In genomic region chr2:239825705-239825979, GRCh38 we compare ENCODE assay signal across 17 cellular contexts.
"Had no signal": no experiment of that assay in that cellular context is flagged by ENCODE, and none has a peak within 500 bp of the region (broad histone marks: within the 10 kb centered on the region; RNA-seq: fewer than 3 reads in every experiment).

No MANE protein-coding gene starts in this region.

- H3K4me3 Mint-ChIP-seq: activated naive CD8-positive, alpha-beta T cell; activated T-cell treated with anti-CD3 and anti-CD28 coated beads, Interleukin-2, amount 50 U/mL, for 4 hours; brain; stimulated activated memory B cell treated with anti-CD40 and anti-IgM and Interleukin-4, amounts not matched to agents 10 μg/mL and 1 μg/mL and 100 μg/mL, for 72 hours had no signal

- H3K9me3 Mint-ChIP-seq: activated T-cell treated with anti-CD3 and anti-CD28 coated beads, Interleukin-2, amount 50 U/mL, for 4 hours; stimulated activated memory B cell treated with anti-CD40 and anti-IgM and Interleukin-4, amounts not matched to agents 10 μg/mL and 1 μg/mL and 100 μg/mL, for 72 hours had no signal

- H3K27me3 ChIP-seq: foreskin keratinocyte, ovary had no signal

- H3K9me3 ChIP-seq: ovary, SJCRH30, tibial artery had no signal

- H3K4me1 ChIP-seq: foreskin keratinocyte had no signal

- H3K27ac ChIP-seq: foreskin keratinocyte, ovary, SJCRH30, tibial artery had no signal

- H3K36me3 Mint-ChIP-seq: activated naive CD8-positive, alpha-beta T cell; brain; stimulated activated memory B cell treated with anti-CD40 and anti-IgM and Interleukin-4, amounts not matched to agents 10 μg/mL and 1 μg/mL and 100 μg/mL, for 72 hours had no signal

- FAIRE-seq: TTC549 had no signal

- DNase-seq: activated CD4-positive, alpha-beta T cell treated with anti-CD3 and anti-CD28 coated beads, Interleukin-2, amount 50 U/mL, for 1 hour; activated CD4-positive, CD25-positive, alpha-beta regulatory T cell; activated gamma-delta T cell treated with Interleukin-2 at 50 U/mL for 16 hours; activated T-cell treated with anti-CD3 and anti-CD28 coated beads, Interleukin-2, amount 50 U/mL, for 4 hours; effector memory CD4-positive, alpha-beta T cell; foreskin keratinocyte; kidney glomerular epithelial cell; mesendoderm; SJCRH30; stimulated activated CD4-positive, alpha-beta T cell treated with anti-CD3 and anti-CD28 coated beads, Interleukin-2, amount 100 ng/mL, for 48 hours; SW 1271 had no signal

- H3K36me3 ChIP-seq: ovary, SJCRH30, tibial artery had no signal

- ATAC-seq: activated T-cell treated with anti-CD3 and anti-CD28 coated beads, Interleukin-2, amount 50 U/mL, for 4 hours; foreskin keratinocyte; stimulated activated memory B cell treated with anti-CD40 and anti-IgM and Interleukin-4, amounts not matched to agents 10 μg/mL and 1 μg/mL and 100 μg/mL, for 72 hours had no signal

- H3K27me3 Mint-ChIP-seq: activated naive CD8-positive, alpha-beta T cell had no signal

- H3K27ac Mint-ChIP-seq: activated naive CD8-positive, alpha-beta T cell; brain; stimulated activated memory B cell treated with anti-CD40 and anti-IgM and Interleukin-4, amounts not matched to agents 10 μg/mL and 1 μg/mL and 100 μg/mL, for 72 hours had no signal

- H3K4me3 ChIP-seq: ovary, SJCRH30, tibial artery had no signal
